Comparison of ENCODE assay signal across 10 cellular contexts in the genomic region with DNA sequence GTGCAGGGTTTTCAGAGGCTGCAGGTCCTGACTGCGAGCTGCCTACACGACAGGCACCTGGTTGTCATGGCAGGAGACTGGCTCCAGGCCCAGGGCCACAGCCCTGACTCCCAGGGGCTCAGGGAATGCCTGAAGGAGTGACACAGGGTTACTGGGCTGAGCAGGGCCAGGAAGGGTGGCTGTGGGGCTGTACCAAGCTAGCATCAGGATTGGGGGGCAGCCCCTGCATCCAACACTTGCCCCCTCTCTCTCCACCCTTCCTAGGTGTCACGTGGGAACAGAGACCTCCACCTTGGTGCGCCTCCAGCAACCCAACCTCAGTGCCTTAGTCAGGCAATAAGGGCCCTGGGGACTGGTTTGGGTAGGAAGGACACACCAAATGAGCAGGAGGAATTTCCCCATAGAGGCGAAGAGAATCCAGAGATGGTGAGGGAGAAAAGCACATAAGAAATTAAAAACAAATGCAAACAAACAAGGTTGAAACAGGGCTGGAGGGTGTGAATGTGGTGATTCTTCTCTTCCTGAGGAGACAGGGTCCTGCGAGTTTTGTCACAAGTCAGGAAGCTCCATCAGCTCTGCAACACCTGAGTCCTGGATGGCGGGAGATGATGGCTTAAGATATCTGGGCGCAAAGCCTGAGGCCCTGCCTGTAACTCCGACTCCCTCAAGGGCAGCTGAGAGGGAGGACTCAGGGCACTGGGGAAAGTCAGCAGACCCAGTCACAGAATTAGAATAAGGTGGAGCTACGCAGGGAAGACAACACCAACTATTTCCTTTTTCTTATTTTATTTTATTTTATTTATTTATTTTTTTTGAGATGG. TPM values are rescaled to one million over a fixed set of nuclear protein-coding genes. Genes with fewer than 3 reads are reported as not detected.
A peak's percentile ranks its signal among the peaks of the same experiment; 100 is the strongest.
DNase-seq lines count a peak whose midpoint lies in the region; ATAC-seq, FAIRE-seq and TF ChIP-seq lines count a peak whose summit lies in the region.
"Had no signal": no experiment of that assay in that cellular context is flagged by ENCODE, and none has a peak within 500 bp of the region (broad histone marks: within the 10 kb centered on the region; RNA-seq: fewer than 3 reads in every experiment).

No MANE protein-coding gene starts in this region.

- CTCF ChIA-PET in GM10248 (lab: Yijun Ruan, JAX): interaction anchor here (1.1 to 1.7 kb wide), 5 partner anchors 10 to 100 kb away, joined by 3 to 4 read pairs (median 4); no protein-coding TSS in a partner anchor
- CTCF ChIA-PET in HCT116 (lab: Charles Lee): interaction anchor here (1.4 kb wide), 1 partner anchor 11 kb away, joined by 4 read pairs; no protein-coding TSS in a partner anchor
- CTCF ChIA-PET in endothelial cell of umbilical vein (lab: Charles Lee): interaction anchor here (1.8 to 2.5 kb wide), 2 partner anchors 11 to 18 kb away, joined by 6 to 11 read pairs; no protein-coding TSS in a partner anchor

- 83 to 87% (median 87%) methylated on average over 10 of the region's 10 CpGs for WGBS in psoas muscle, 3 donors

- no peaks in the 10 kb centered on the region for H4K20me1 ChIP-seq in HCT116 (ENCODE audit: insufficient read depth)
- no peaks in the 10 kb centered on the region for H4K20me1 ChIP-seq in endothelial cell of umbilical vein (replicated peaks; ENCODE audit: control insufficient read depth, extremely low read depth, insufficient read depth, low read length)

- DNase-seq in GM10248 (ENCODE audit: extremely low spot score): peak; percentile 40
- no peak for DNase-seq in HCT116 (ENCODE audit: low read depth, low spot score)
- DNase-seq in endothelial cell of umbilical vein (ENCODE audit: low read depth, low spot score): peak; percentile 10
- peak; percentile 11 to 51 for DNase-seq in psoas muscle
- DNase-seq in NCI-H1694 treated with DMSO at 0.1 percent for 48 hours (lab: John Stamatoyannopoulos, UW): no peak
- no peak for DNase-seq in foreskin fibroblast
- DNase-seq in frontal cortex (ENCODE audit: low spot score in 2 of 2): no peak
- DNase-seq: activated CD4-positive, alpha-beta T cell treated with anti-CD3 and anti-CD28 coated beads, Interleukin-2, amount 50 U/mL, for 1 hour; NCI-H2171 treated with DMSO at 0.1 percent for 48 hours had no signal

- 0 out of 2 replicates have a peak, but pooled peaks have one; percentile 15 for ATAC-seq in HCT116
- no peak for ATAC-seq in psoas muscle

- no peak for TF ChIP-seq POLR2A in HCT116 (IDR thresholded peaks at IDR 0.05; ENCODE audit: borderline replicate concordance, extremely low read depth, insufficient read depth, insufficient read length)
- TF ChIP-seq POLR2A in endothelial cell of umbilical vein (IDR thresholded peaks at IDR 0.05; ENCODE audit: low read depth, low read length): no peak

- H3K9me3 ChIP-seq in HCT116 (ENCODE audit: control insufficient read depth in 1 of 2, insufficient read depth in 1 of 2, low read depth in 1 of 2, low read length in 2 of 2) (no peaks in the 10 kb centered on the region), endothelial cell of umbilical vein (replicated peaks; ENCODE audit: control insufficient read depth, insufficient read depth, low read length) (no peaks in the 10 kb centered on the region), psoas muscle (no peaks in the 10 kb centered on the region)

- POLR2A ChIA-PET in GM10248 (lab: Yijun Ruan, JAX): no interaction called here
- POLR2A ChIA-PET in HCT116 (lab: Charles Lee): no interaction called here
- POLR2A ChIA-PET in endothelial cell of umbilical vein (lab: Charles Lee): no interaction called here

- FAIRE-seq in endothelial cell of umbilical vein (lab: Jason Lieb, UNC) (peak; percentile 38), frontal cortex (lab: Jason Lieb, UNC) (no peak)

- H3K36me3 ChIP-seq in HCT116 (ENCODE audit: control insufficient read depth in 1 of 2, insufficient read depth in 2 of 2, low read length in 2 of 2) (no peaks in the 10 kb centered on the region), endothelial cell of umbilical vein (ENCODE audit: control insufficient read depth in 2 of 2, extremely low read depth in 1 of 2, insufficient read depth in 2 of 2, low read length in 2 of 2) (no peaks in the 10 kb centered on the region), psoas muscle (ENCODE audit: insufficient read depth in 1 of 2, low read depth in 1 of 2) (no peaks in the 10 kb centered on the region)

- H2AFZ ChIP-seq in HCT116 (ENCODE audit: low read depth, low read length, poor library complexity, severe bottlenecking): no peak overlapping the region
- H2AFZ ChIP-seq in endothelial cell of umbilical vein (ENCODE audit: low read depth, low read length): no peak overlapping the region

- H3K79me2 ChIP-seq in HCT116 (ENCODE audit: insufficient read depth, low read length) (no peaks in the 10 kb centered on the region), endothelial cell of umbilical vein (ENCODE audit: control insufficient read depth, insufficient read depth, low read length) (no peaks in the 10 kb centered on the region)

- H3K4me2 ChIP-seq in HCT116 (ENCODE audit: low read length) (no peak overlapping the region), endothelial cell of umbilical vein (ENCODE audit: insufficient read depth, low read length) (no peak overlapping the region)

- H3K9ac ChIP-seq in HCT116 (ENCODE audit: low read length) (no peak overlapping the region), endothelial cell of umbilical vein (replicated peaks; ENCODE audit: extremely low read depth, insufficient read depth, low read length) (no peak overlapping the region)

- H3K4me3 ChIP-seq in HCT116 (replicated peaks in 1 of 2; ENCODE audit: low read depth in 1 of 2, low read length in 2 of 2) (no peak overlapping the region), endothelial cell of umbilical vein (replicated peaks in 1 of 3; ENCODE audit: insufficient read depth in 1 of 3, low read depth in 1 of 3, low read length in 3 of 3) (no peak overlapping the region), psoas muscle (no peak overlapping the region), foreskin fibroblast (ENCODE audit: low read depth in 1 of 2, low read length in 2 of 2) (no peak overlapping the region)

- RAD21 ChIA-PET in HCT116 (lab: Charles Lee; ENCODE audit: low non-redundant PET in 1 of 2, low total read pairs in 2 of 2, uncharacterized antibody in 2 of 2, unreplicated experiment in 2 of 2): no interaction called here

- no peaks in the 10 kb centered on the region for H3K9me1 ChIP-seq in endothelial cell of umbilical vein (replicated peaks; ENCODE audit: control insufficient read depth, extremely low read depth, insufficient read depth, low read length)

- dilution Hi-C loops in endothelial cell of umbilical vein (cut with MboI; ENCODE audit: extremely low pct_ligation_motif_present, low sequenced_read_pairs): no loop called here

- intact Hi-C loops in HCT116 (cut with micrococcal nuclease): no loop called here
- intact Hi-C loops in endothelial cell of umbilical vein (cut with micrococcal nuclease): no loop called here
- intact Hi-C loops in psoas muscle (cut with DNase I): no loop called here

- no peaks in the 10 kb centered on the region for H3K9me2 ChIP-seq in HCT116 (ENCODE audit: insufficient read depth)

- no peaks in the 10 kb centered on the region for H3K27me3 ChIP-seq in HCT116 (ENCODE audit: insufficient read depth, low read length)
- H3K27me3 ChIP-seq in endothelial cell of umbilical vein (ENCODE audit: control insufficient read depth in 2 of 2, insufficient read depth in 2 of 2, low read length in 2 of 2): peaks cover 18 to 20% of the 10 kb centered on the region in 2 experiments
- peaks cover 0 to 42% (median 4%) of the 10 kb centered on the region in 3 donors for H3K27me3 ChIP-seq in psoas muscle (ENCODE audit: insufficient read depth in 3 of 3, low read length in 2 of 3)

- TF ChIP-seq RAD21 in HCT116 (IDR thresholded peaks at IDR 0.05; ENCODE audit: low read depth): no peak

- no peak overlapping the region for H3K27ac ChIP-seq in HCT116 (ENCODE audit: low read depth, low read length)
- H3K27ac ChIP-seq in endothelial cell of umbilical vein (ENCODE audit: insufficient read depth, low read depth, low read length): no peak overlapping the region
- H3K27ac ChIP-seq in psoas muscle: no peak overlapping the region

- H3K4me1 ChIP-seq in HCT116 (ENCODE audit: control insufficient read depth in 1 of 2, insufficient read depth in 2 of 2, low read length in 2 of 2): peaks cover 4 to 7% of the 10 kb centered on the region in 2 experiments; a peak in 2 of 4 replicates
- no peaks in the 10 kb centered on the region for H3K4me1 ChIP-seq in endothelial cell of umbilical vein (ENCODE audit: control insufficient read depth, extremely low read depth, insufficient read depth, low read length)
- no peaks in the 10 kb centered on the region for H3K4me1 ChIP-seq in psoas muscle

- no TSS peak for BruUV-seq in HCT116 (replicated peaks; lab: Mats Ljungman, UMichigan)
- no TSS peak for BruUV-seq in endothelial cell of umbilical vein (replicated peaks; lab: Mats Ljungman, UMichigan)

- no peak for TF ChIP-seq CTCF in GM10248 (IDR thresholded peaks at IDR 0.05; ENCODE audit: control extremely low read depth, extremely low read depth, low read depth, missing control alignments)
- TF ChIP-seq CTCF in HCT116 (IDR thresholded peaks at IDR 0.05 in 2 of 3, conservative IDR thresholded peaks at IDR 0.05 in 1 of 3; ENCODE audit: borderline replicate concordance in 1 of 3, insufficient read depth in 1 of 3, low read depth in 2 of 3, low read length in 2 of 3): no peak
- TF ChIP-seq CTCF in endothelial cell of umbilical vein (IDR thresholded peaks at IDR 0.05; ENCODE audit: extremely low read depth in 1 of 2, insufficient read depth in 1 of 2, low read depth in 1 of 2, low read length in 2 of 2): no peak
- TF ChIP-seq CTCF in psoas muscle (IDR thresholded peaks at IDR 0.05): no peak
- TF ChIP-seq CTCF in foreskin fibroblast (IDR thresholded peaks at IDR 0.05; ENCODE audit: low read depth, low read length): no peak

RNA-seq across cellular contexts. Expression of a gene that starts 19.7 kb away (rescaled TPM):
- total RNA-seq in HCT116 (2021; ENCODE audit: unreplicated experiment) (1,685 TPM), endothelial cell of umbilical vein (1,319 and 2,019 TPM in 2 replicates), psoas muscle (1,000 to 10,000 TPM; 1,264 to 5,208 (median 3,151) TPM), frontal cortex (under 0.01 TPM)
- polyA plus RNA-seq in HCT116 (2012): 8.8 and 29.6 TPM in 2 replicates
- polyA plus RNA-seq in endothelial cell of umbilical vein (under 0.01 and 206 TPM in 2 replicates), psoas muscle (not detected)
- under 0.01 TPM in 1 of 2 replicates, not detected in the other for polyA plus RNA-seq in endothelial cell of umbilical vein (2011; cell fraction: cytosol; rRNA removed)
- polyA plus RNA-seq in endothelial cell of umbilical vein (2011; cell fraction: nucleus; rRNA removed): under 0.01 TPM in 2 replicates
- polyA plus RNA-seq in endothelial cell of umbilical vein (2012): 123 TPM in 1 of 2 replicates, not detected in the other
- polyA minus RNA-seq in endothelial cell of umbilical vein: 9,566 and 13,963 TPM in 2 replicates
- 46,668 TPM for polyA minus RNA-seq in endothelial cell of umbilical vein (2011; cell fraction: cytosol; rRNA and poly(A)+ RNA removed)
- polyA minus RNA-seq in endothelial cell of umbilical vein (2011; cell fraction: nucleus; rRNA and poly(A)+ RNA removed): 60,677 and 87,675 TPM in 2 replicates
- polyA plus RNA-seq: CD8-positive, alpha-beta memory T cell had no signal

RNA-seq across cellular contexts. Expression of a gene that starts 53.9 kb away (rescaled TPM):
- total RNA-seq in HCT116 (2021; ENCODE audit: unreplicated experiment) (1,685 TPM), endothelial cell of umbilical vein (1,319 and 2,019 TPM in 2 replicates), psoas muscle (1,000 to 10,000 TPM; 1,264 to 5,208 (median 3,151) TPM), frontal cortex (under 0.01 TPM)
- 8.8 and 29.6 TPM in 2 replicates for polyA plus RNA-seq in HCT116 (2012)
- polyA plus RNA-seq in endothelial cell of umbilical vein (under 0.01 and 206 TPM in 2 replicates), psoas muscle (not detected)
- under 0.01 TPM in 1 of 2 replicates, not detected in the other for polyA plus RNA-seq in endothelial cell of umbilical vein (2011; cell fraction: cytosol; rRNA removed)
- polyA plus RNA-seq in endothelial cell of umbilical vein (2011; cell fraction: nucleus; rRNA removed): under 0.01 TPM in 2 replicates
- polyA plus RNA-seq in endothelial cell of umbilical vein (2012): 123 TPM in 1 of 2 replicates, not detected in the other
- 9,566 and 13,963 TPM in 2 replicates for polyA minus RNA-seq in endothelial cell of umbilical vein
- 46,668 TPM for polyA minus RNA-seq in endothelial cell of umbilical vein (2011; cell fraction: cytosol; rRNA and poly(A)+ RNA removed)
- 60,677 and 87,675 TPM in 2 replicates for polyA minus RNA-seq in endothelial cell of umbilical vein (2011; cell fraction: nucleus; rRNA and poly(A)+ RNA removed)
- polyA plus RNA-seq: CD8-positive, alpha-beta memory T cell had no signal

Comparison
In these comparisons a context has a peak if more than half of its experiments do, and no peak if none do; other contexts are left out.
1. DNase-seq: peak in GM10248 (single experiment), endothelial cell of umbilical vein (single experiment) and psoas muscle (2 of 2); none in HCT116 (single experiment), NCI-H1694 treated with DMSO at 0.1 percent for 48 hours (single experiment), foreskin fibroblast (0 of 2) and frontal cortex (0 of 2).
2. RNA of a gene that starts 19.7 kb away (total RNA-seq): 1,264 to 5,208 TPM in psoas muscle, 1,685 TPM in HCT116 (single experiment) and 1,319 to 2,019 TPM in endothelial cell of umbilical vein; under 0.01 TPM in frontal cortex (single experiment); every median in the first group is over 1,000 times any median in the second.
3. RNA of a gene that starts 53.9 kb away (total RNA-seq): 1,264 to 5,208 TPM in psoas muscle, 1,685 TPM in HCT116 (single experiment) and 1,319 to 2,019 TPM in endothelial cell of umbilical vein; under 0.01 TPM in frontal cortex (single experiment); every median in the first group is over 1,000 times any median in the second.